ENCODE assay signal across 10 cellular contexts in the genomic region with DNA sequence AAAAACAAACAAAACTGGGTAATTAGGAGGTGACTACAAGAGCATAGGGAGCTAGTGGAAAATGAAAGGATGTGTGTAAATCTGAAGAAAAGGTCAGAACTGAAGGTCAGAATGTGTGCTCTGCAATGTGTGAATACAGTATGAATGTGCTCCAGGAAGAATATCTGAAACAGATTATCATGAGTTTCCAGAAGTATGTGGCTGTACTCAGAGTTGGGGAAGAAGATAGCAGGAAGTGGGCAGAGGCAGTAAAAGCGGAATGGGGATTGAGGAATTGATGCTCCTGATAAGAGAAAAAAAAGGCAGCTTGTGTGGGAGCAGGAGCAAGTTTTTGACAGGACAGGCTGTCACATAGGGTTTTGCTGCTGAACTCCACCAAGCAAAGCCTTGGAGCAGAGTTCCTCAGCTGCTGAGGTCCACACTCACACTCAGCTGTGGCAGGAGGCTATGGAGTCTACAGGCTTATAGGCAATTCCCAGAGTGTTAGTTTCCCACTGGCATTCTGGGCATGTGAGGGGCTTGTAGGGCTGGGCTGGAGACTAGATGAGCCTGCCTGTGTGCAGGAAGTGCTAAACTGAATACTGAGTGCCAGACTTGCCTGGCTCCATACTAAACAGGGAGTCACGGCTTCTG. TPM values are rescaled to one million over a fixed set of nuclear protein-coding genes. Genes with fewer than 3 reads are reported as not detected.
DNase-seq lines count a peak whose midpoint lies in the region; ATAC-seq lines count a peak whose summit lies in the region.
"Had no signal": no experiment of that assay in that cellular context is flagged by ENCODE, and none has a peak within 500 bp of the region (broad histone marks: within the 10 kb centered on the region; RNA-seq: fewer than 3 reads in every experiment).

No MANE protein-coding gene starts in this region.

- intact Hi-C loops in left colon (cut with DNase I, micrococcal nuclease) = no loop called here

- H3K27ac Mint-ChIP-seq in activated naive CD4-positive, alpha-beta T cell treated with anti-CD3 and anti-CD28 coated beads, Interleukin-2, amount 50 U/mL, for 72 hours = peak overlapping the region; percentile 56 to 64

- H3K9me3 ChIP-seq in mesodermal cell (ENCODE audit: control insufficient read depth, low read length) = no peaks in the 10 kb centered on the region

- peak overlapping the region; percentile 43 for H3K27ac ChIP-seq in mesodermal cell (ENCODE audit: low read depth, low read length, severe bottlenecking)
- no peak overlapping the region for H3K27ac ChIP-seq in caudate nucleus (ENCODE audit: low read depth, low read length)
- H3K27ac ChIP-seq: parathyroid adenoma had no signal

- H3K36me3 ChIP-seq in mesodermal cell (ENCODE audit: control insufficient read depth, insufficient read depth, low read length) = peaks cover 39% of the 10 kb centered on the region

- DNase-seq in CD1c-positive myeloid dendritic cell (ENCODE audit: extremely low spot score) = peak; percentile 60
- DNase-seq in HCEC 1CT = peak; percentile 62
- DNase-seq in activated naive CD4-positive, alpha-beta T cell treated with anti-CD3 and anti-CD28 coated beads, Interleukin-2, amount 50 U/mL, for 72 hours (ENCODE audit: low spot score in 2 of 2) = no peak
- no peak for DNase-seq in stimulated activated CD4-positive, alpha-beta T cell treated with anti-CD3 and anti-CD28 coated beads, Interleukin-4, amount 100 ng/mL, for 1 hour
- DNase-seq in caudate nucleus (lab: John Stamatoyannopoulos, UW) = no peak
- DNase-seq in left colon = no peak
- DNase-seq in glomerular visceral epithelial cell (ENCODE audit: extremely low spot score) = no peak
- DNase-seq: NCI-H1417 treated with DMSO at 0.1 percent for 48 hours had no signal

- 96 to 100% methylated on average over 1 to 2 of the region's 2 CpGs for WGBS in mesodermal cell (ENCODE audit: insufficient coverage in 2 of 2), 2 experiments

- H3K4me1 ChIP-seq in mesodermal cell (ENCODE audit: control insufficient read depth, insufficient read depth, low read length, poor library complexity, severe bottlenecking) = peaks cover 21% of the 10 kb centered on the region

- H3K36me3 Mint-ChIP-seq in activated naive CD4-positive, alpha-beta T cell treated with anti-CD3 and anti-CD28 coated beads, Interleukin-2, amount 50 U/mL, for 72 hours = peaks cover 0 to 4% of the 10 kb centered on the region in 2 donors

- ATAC-seq in activated naive CD4-positive, alpha-beta T cell treated with anti-CD3 and anti-CD28 coated beads, Interleukin-2, amount 50 U/mL, for 72 hours = peak; percentile 30 to 61
- no peak for ATAC-seq in left colon

- H3K9me3 Mint-ChIP-seq in activated naive CD4-positive, alpha-beta T cell treated with anti-CD3 and anti-CD28 coated beads, Interleukin-2, amount 50 U/mL, for 72 hours = no peaks in the 10 kb centered on the region

- H3K4me3 ChIP-seq in mesodermal cell (ENCODE audit: extremely low read depth, insufficient read depth, low read length, poor library complexity, severe bottlenecking) = no peak overlapping the region

RNA-seq across cellular contexts. Expression of a gene that starts 22.9 kb away (rescaled TPM):
- 100 to 1,000 TPM; 264 to 330 TPM for total RNA-seq in activated naive CD4-positive, alpha-beta T cell treated with anti-CD3 and anti-CD28 coated beads, Interleukin-2, amount 50 U/mL, for 72 hours
- polyA plus RNA-seq in mesodermal cell (2013, experiment 1 of 2) = 206 TPM
- polyA plus RNA-seq in mesodermal cell (2013, experiment 2 of 2) = 224 TPM
- total RNA-seq in left colon = 100 to 1,000 TPM; 126 to 147 TPM

RNA-seq across cellular contexts. Expression of a gene that starts 28.5 kb away (rescaled TPM):
- total RNA-seq in activated naive CD4-positive, alpha-beta T cell treated with anti-CD3 and anti-CD28 coated beads, Interleukin-2, amount 50 U/mL, for 72 hours = 1,000 to 10,000 TPM; 2,757 to 2,768 TPM
- polyA plus RNA-seq in mesodermal cell (2013, experiment 1 of 2) = 2,690 TPM
- 2,516 TPM for polyA plus RNA-seq in mesodermal cell (2013, experiment 2 of 2)
- 1,000 to 10,000 TPM; 1,049 to 1,320 TPM for total RNA-seq in left colon

Comparison
In these comparisons a context has a peak if more than half of its experiments do, and no peak if none do; other contexts are left out.
1. DNase-seq: peak in CD1c-positive myeloid dendritic cell (single experiment) and HCEC 1CT (single experiment); none in activated naive CD4-positive, alpha-beta T cell treated with anti-CD3 and anti-CD28 coated beads, Interleukin-2, amount 50 U/mL, for 72 hours (0 of 2), stimulated activated CD4-positive, alpha-beta T cell treated with anti-CD3 and anti-CD28 coated beads, Interleukin-4, amount 100 ng/mL, for 1 hour (single experiment), caudate nucleus (0 of 61), left colon (0 of 2) and glomerular visceral epithelial cell (single experiment).